In genomic region chrY:13804124-13805056, GRCh38 we compare ENCODE assay signal across 14 cellular contexts.
"Had no signal": no experiment of that assay in that cellular context is flagged by ENCODE, and none has a peak within 500 bp of the region (broad histone marks: within the 10 kb centered on the region; RNA-seq: fewer than 3 reads in every experiment).

No MANE protein-coding gene starts in this region.

- DNase-seq: activated CD8-positive, alpha-beta memory T cell treated with anti-CD3 and anti-CD28 coated beads for 24 hours; activated effector memory CD4-positive, alpha-beta T cell treated with Interleukin-2 at 50 U/mL for 16 hours; central memory CD4-positive, alpha-beta T cell; effector memory CD4-positive, alpha-beta T cell; left cardiac atrium; ovary; SIG-M5; stimulated activated CD4-positive, alpha-beta T cell treated with anti-CD3 and anti-CD28 coated beads, Interleukin-12 subunit alpha, Interleukin-12 subunit beta, amount 100 ng/mL, for 4 hours; stimulated activated CD4-positive, alpha-beta T cell treated with anti-CD3 and anti-CD28 coated beads, Interleukin-2, amount 100 ng/mL, for 48 hours; stimulated activated naive CD4-positive, alpha-beta T cell treated with Interleukin-2 at 50 U/mL for 16 hours; upper lobe of right lung had no signal

- H3K4me3 ChIP-seq: hepatocyte, ovary, upper lobe of right lung had no signal

- H3K27ac Mint-ChIP-seq: nephron had no signal

- H3K9me3 ChIP-seq: ovary, upper lobe of right lung had no signal

- ATAC-seq: activated CD4-positive, CD25-positive, alpha-beta regulatory T cell treated with anti-CD3 and anti-CD28 coated beads, Interleukin-2, amount 50 U/mL, for 24 hours; left cardiac atrium; upper lobe of right lung had no signal

- H3K4me1 ChIP-seq: upper lobe of right lung had no signal

- H3K36me3 ChIP-seq: ovary, upper lobe of right lung had no signal

- H3K4me2 ChIP-seq: hepatocyte had no signal

- H3K9me3 Mint-ChIP-seq: nephron had no signal

- H3K27me3 ChIP-seq: hepatocyte, ovary, upper lobe of right lung had no signal

- H3K79me2 ChIP-seq: hepatocyte had no signal

- H3K27ac ChIP-seq: hepatocyte, ovary, upper lobe of right lung had no signal

- H2AFZ ChIP-seq: hepatocyte had no signal

- H3K4me3 Mint-ChIP-seq: nephron had no signal

- H3K4me1 Mint-ChIP-seq: nephron had no signal
